ENCODE assay signal across 21 cellular contexts in genomic region chr11:8224161-8224591, GRCh38. TPM values are rescaled to one million over a fixed set of nuclear protein-coding genes. Genes with fewer than 3 reads are reported as not detected.
A peak's percentile ranks its signal among the peaks of the same experiment; 100 is the strongest.
DNase-seq lines count a peak whose midpoint lies in the region; ATAC-seq, FAIRE-seq and TF ChIP-seq lines count a peak whose summit lies in the region.
"Had no signal": no experiment of that assay in that cellular context is flagged by ENCODE, and none has a peak within 500 bp of the region (broad histone marks: within the 10 kb centered on the region; RNA-seq: fewer than 3 reads in every experiment).

No MANE protein-coding gene starts in this region.

- no peaks in the 10 kb centered on the region for H3K79me1 ChIP-seq in H1 (ENCODE audit: low read depth, low read length)

- no peak for DNase-seq in H1 (ENCODE audit: low read depth in 1 of 2, low spot score in 2 of 2)
- peak in 2 of 3 donors; percentile 61 to 68 for DNase-seq in mucosa of descending colon
- DNase-seq in spleen: peak; percentile 70
- DNase-seq in medulla oblongata (ENCODE audit: extremely low spot score): no peak
- no peak for DNase-seq in NCI-H1694 (lab: John Stamatoyannopoulos, UW)
- DNase-seq in NCI-H82 treated with DMSO at 0.1 percent for 48 hours (lab: John Stamatoyannopoulos, UW; ENCODE audit: unreplicated experiment): no peak
- DNase-seq: AML-193; Calu3; CD8-positive, alpha-beta T cell; DMS79 treated with DMSO at 0.1 percent for 48 hours; GF-D8; HCEC 1CT had no signal

- no peak overlapping the region for H3K23ac ChIP-seq in H1 (ENCODE audit: insufficient read length)

- H2BK12ac ChIP-seq in H1 (ENCODE audit: low read depth, low read length): no peak overlapping the region

- no peaks in the 10 kb centered on the region for H3K36me3 ChIP-seq in BLaER1 treated with 17β-estradiol and CSF1 and Interleukin-3, amounts not matched to agents 10 nM and 100 nM
- H3K36me3 ChIP-seq in H1 (ENCODE audit: control insufficient read depth in 2 of 4, insufficient read depth in 4 of 4, low read length in 3 of 4) (no peaks in the 10 kb centered on the region), mucosa of descending colon (ENCODE audit: low read depth) (no peaks in the 10 kb centered on the region), spleen (no peaks in the 10 kb centered on the region)

- FAIRE-seq in H1 (lab: Jason Lieb, UNC): no peak
- FAIRE-seq: A549, GM12878, H54 had no signal

- no peak overlapping the region for H4K91ac ChIP-seq in H1 (replicated peaks; ENCODE audit: insufficient read length, low read length)

- CTCF ChIA-PET in H1 (lab: Charles Lee; ENCODE audit: partially characterized antibody): interaction anchor here (0.6 to 10.3 kb wide), 11 partner anchors 10 to 1311 kb away, joined by 3 to 171 read pairs (median 4); partner anchors contain the start of gene LMO1

- H2BK120ac ChIP-seq in H1 (replicated peaks; ENCODE audit: low read depth, low read length): no peak overlapping the region

- no peaks in the 10 kb centered on the region for H3K9me3 ChIP-seq in BLaER1 treated with 17β-estradiol and CSF1 and Interleukin-3, amounts not matched to agents 10 nM and 100 nM (replicated peaks in 1 of 11)
- H3K9me3 ChIP-seq in H1 (ENCODE audit: insufficient read depth in 2 of 2, low read depth in 1 of 2, low read length in 1 of 2) (no peaks in the 10 kb centered on the region), mucosa of descending colon (no peaks in the 10 kb centered on the region), spleen (no peaks in the 10 kb centered on the region)
- H3K9me3 ChIP-seq: A549 had no signal

- TF ChIP-seq POLR2A in H1 (IDR thresholded peaks at IDR 0.05; ENCODE audit: control extremely low read depth in 1 of 2, low read depth in 2 of 2, low read length in 2 of 2) (no peak), spleen (IDR thresholded peaks at IDR 0.05) (no peak)

- no peaks in the 10 kb centered on the region for H3K23me2 ChIP-seq in H1 (ENCODE audit: low read depth, low read length)

- H3K27me3 ChIP-seq in BLaER1 treated with 17β-estradiol and CSF1 and Interleukin-3, amounts not matched to agents 10 nM and 100 nM: peaks cover 0 to 31% (median 16%) of the 10 kb centered on the region in 11 experiments; a peak in 14 of 22 replicates
- H3K27me3 ChIP-seq in H1 (replicated peaks in 1 of 4; ENCODE audit: control insufficient read depth in 3 of 4, extremely low read depth in 1 of 4, insufficient read depth in 3 of 4, low read length in 3 of 4): no peaks in the 10 kb centered on the region; a peak in 1 of 7 replicates
- H3K27me3 ChIP-seq in spleen (replicated peaks in 1 of 7): no peaks in the 10 kb centered on the region

- POLR2A ChIA-PET in H1 (lab: Charles Lee; ENCODE audit: partially characterized antibody): no interaction called here

- TF ChIP-seq CTCF in H1 (IDR thresholded peaks at IDR 0.05; ENCODE audit: control extremely low read depth in 1 of 3, insufficient read depth in 1 of 3, low read depth in 1 of 3, low read length in 3 of 3) (no peak), mucosa of descending colon (IDR thresholded peaks at IDR 0.05) (no peak), spleen (IDR thresholded peaks at IDR 0.05 in 8 of 11, conservative IDR thresholded peaks at IDR 0.05 in 3 of 11) (no peak)

- H3K4me2 ChIP-seq in BLaER1 treated with 17β-estradiol and CSF1 and Interleukin-3, amounts not matched to agents 10 nM and 100 nM: peak overlapping the region in 8 of 11 experiments; percentile 48 to 85 (median 72); a peak in 15 of 22 replicates
- H3K4me2 ChIP-seq in H1 (ENCODE audit: insufficient read depth in 1 of 2, low read depth in 2 of 2, low read length in 2 of 2): no peak overlapping the region
- H3K4me2 ChIP-seq: A549 had no signal

- no peaks in the 10 kb centered on the region for H3K79me2 ChIP-seq in H1 (ENCODE audit: control insufficient read depth in 1 of 2, insufficient read depth in 2 of 2, low read length in 2 of 2)

- H3K4me3 ChIP-seq in BLaER1 treated with 17β-estradiol and CSF1 and Interleukin-3, amounts not matched to agents 10 nM and 100 nM: no peak overlapping the region
- H3K4me3 ChIP-seq in H1 (ENCODE audit: extremely low read depth in 1 of 4, insufficient read depth in 2 of 4, low read depth in 3 of 4, low read length in 4 of 4) (no peak overlapping the region), mucosa of descending colon (no peak overlapping the region), spleen (no peak overlapping the region)
- H3K4me3 ChIP-seq: A549, GM12878, GM23248 had no signal

- no peak overlapping the region for H2BK15ac ChIP-seq in H1 (ENCODE audit: low read length)

- H4K8ac ChIP-seq in H1 (ENCODE audit: extremely low read depth, insufficient read depth, low read length): peak overlapping the region; percentile 26; the same call in 1 of the 2 replicates

- no peak overlapping the region for H3K14ac ChIP-seq in H1 (ENCODE audit: insufficient read length)

- H2BK5ac ChIP-seq in H1 (ENCODE audit: low read depth, low read length): no peak overlapping the region

- peaks cover 0 to 32% (median 0%) of the 10 kb centered on the region in 11 experiments; a peak in 6 of 22 replicates for H4K20me1 ChIP-seq in BLaER1 treated with 17β-estradiol and CSF1 and Interleukin-3, amounts not matched to agents 10 nM and 100 nM
- H4K20me1 ChIP-seq in H1 (replicated peaks in 1 of 2; ENCODE audit: control insufficient read depth in 1 of 2, insufficient read depth in 2 of 2, low read length in 2 of 2): no peaks in the 10 kb centered on the region

- H4K5ac ChIP-seq in H1 (ENCODE audit: insufficient read length, low read depth, low read length): no peak overlapping the region

- H2BK20ac ChIP-seq in H1 (ENCODE audit: low read length): no peak overlapping the region

- peaks cover 18 to 25% (median 20%) of the 10 kb centered on the region in 10 experiments for H3K4me1 ChIP-seq in BLaER1 treated with 17β-estradiol and CSF1 and Interleukin-3, amounts not matched to agents 10 nM and 100 nM
- H3K4me1 ChIP-seq in H1 (replicated peaks in 1 of 4; ENCODE audit: control insufficient read depth in 3 of 4, insufficient read depth in 4 of 4, low read length in 3 of 4) (peaks cover 0 to 14% (median 3%) of the 10 kb centered on the region in 4 experiments; a peak in 4 of 7 replicates), mucosa of descending colon (ENCODE audit: low read depth) (peaks cover 3% of the 10 kb centered on the region), spleen (peaks cover 0 to 7% (median 2%) of the 10 kb centered on the region in 6 donors)

- intact Hi-C loops in mucosa of descending colon (cut with DNase I, micrococcal nuclease): no loop called here
- intact Hi-C loops in spleen (cut with DNase I; ENCODE audit: low total_unique reads): no loop called here

- peak; percentile 77 for ATAC-seq in mucosa of descending colon
- ATAC-seq: A549; CD8-positive, alpha-beta T cell; GM12878 had no signal

- TF ChIP-seq RAD21 in H1 (IDR thresholded peaks at IDR 0.05 in 1 of 2, conservative IDR thresholded peaks at IDR 0.05 in 1 of 2; ENCODE audit: low read depth in 2 of 2, low read length in 2 of 2): no peak

- 0 out of 22 replicates have a peak overlapping the region, but pooled peaks of 2 of the 11 experiments have one; percentile 9 to 12 for H3K27ac ChIP-seq in BLaER1 treated with 17β-estradiol and CSF1 and Interleukin-3, amounts not matched to agents 10 nM and 100 nM
- no peak overlapping the region for H3K27ac ChIP-seq in H1 (ENCODE audit: low read depth, low read length)
- no peak overlapping the region for H3K27ac ChIP-seq in spleen
- H3K27ac ChIP-seq: 22Rv1, A549, GM23248 had no signal

- no peak for TF ChIP-seq EP300 in H1 (IDR thresholded peaks at IDR 0.05; ENCODE audit: borderline replicate concordance in 1 of 2, low read depth in 2 of 2, low read length in 2 of 2)

- peak overlapping the region in 1 of 11 experiments; percentile 30; a peak in 2 of 22 replicates for H3K9ac ChIP-seq in BLaER1 treated with 17β-estradiol and CSF1 and Interleukin-3, amounts not matched to agents 10 nM and 100 nM
- no peak overlapping the region for H3K9ac ChIP-seq in H1 (replicated peaks in 1 of 4; ENCODE audit: extremely low read depth in 1 of 4, low read depth in 3 of 4, low read length in 3 of 4)
- H3K9ac ChIP-seq: GM23248 had no signal

- H2AFZ ChIP-seq in H1 (ENCODE audit: low read length): 0 out of 2 replicates have a peak overlapping the region, but pooled peaks have one; percentile 21
- H2AFZ ChIP-seq: GM23248 had no signal

- 90% methylated on average over 13 of the region's 13 CpGs; no CpG with 5 or more reads in 1 of the 2 experiments for WGBS in H1 (ENCODE audit: extremely low coverage in 1 of 2, insufficient coverage in 1 of 2, insufficient read length in 1 of 2, insufficient replicate concordance in 2 of 2, low coverage in 1 of 2, low lambda C conversion rate in 2 of 2, missing lambda C conversion rate in 1 of 2), 2 experiments
- WGBS in spleen, 5 donors: 89 to 95% (median 91%) methylated on average over 13 of the region's 13 CpGs

- no peak overlapping the region for H3K4ac ChIP-seq in H1 (replicated peaks; ENCODE audit: insufficient read length, low read depth, low read length)

- H3K56ac ChIP-seq in H1 (replicated peaks; ENCODE audit: insufficient read length, low read depth, low read length): no peak overlapping the region

- H3K18ac ChIP-seq in H1 (ENCODE audit: extremely low read depth, low read length): no peak overlapping the region

- H2AK5ac ChIP-seq in H1 (ENCODE audit: low read depth, low read length): no peak overlapping the region

RNA-seq across cellular contexts. Expression of gene LMO1, which starts 39.5 kb away (rescaled TPM):
- not detected in 2 replicates for total RNA-seq in H1 (2021; fragmentation: NEBNext Ultra II Directional; extraction: Animal tissue kit (Norgen Biotek cat#: 25700))
- polyA plus RNA-seq in H1 (2011; rRNA removed): 0.17 and 0.30 TPM in 2 replicates
- 0.32 TPM for polyA plus RNA-seq in H1 (2011; cell fraction: cytosol; rRNA removed)
- polyA plus RNA-seq in H1 (2011; cell fraction: nucleus; rRNA removed): 0.37 TPM
- polyA plus RNA-seq in H1 (2012, experiment 1 of 2): 0.19 to 0.85 TPM (median 0.46 TPM) in 4 replicates
- polyA plus RNA-seq in H1 (2012, experiment 2 of 2): 0.45 TPM
- 0.20 TPM for polyA plus RNA-seq in H1 (2013, experiment 1 of 2)
- 0.11 TPM for polyA plus RNA-seq in H1 (2013, experiment 2 of 2)
- polyA minus RNA-seq in H1 (2011; rRNA and poly(A)+ RNA removed): 0.44 TPM in 1 of 2 replicates, not detected in the other
- not detected for polyA minus RNA-seq in H1 (2011; cell fraction: cytosol; rRNA and poly(A)+ RNA removed)
- polyA minus RNA-seq in H1 (2011; cell fraction: nucleus; rRNA and poly(A)+ RNA removed): not detected
- total RNA-seq in mucosa of descending colon: under 1 TPM in 1 of 3 donors, not detected in 2; 0.70 TPM
- total RNA-seq in spleen: 1 to 10 TPM in 2 of 7 donors, under 1 TPM in 1, not detected in 4; 0.57 to 1.0 (median 1.0) TPM
- under 1 TPM in 2 of 3 donors, not detected in 1; 0.17 to 0.20 TPM for polyA plus RNA-seq in spleen
- total RNA-seq: Calu3; CD8-positive, alpha-beta T cell; GM12878; GM23248; HT-29 had no signal
- polyA plus RNA-seq: BJ, CD14-positive monocyte, GM12878, GM23248 had no signal

RNA-seq across cellular contexts. Expression of gene RIC3, which starts 55.4 kb away (rescaled TPM):
- 15.5 and 16.6 TPM in 2 replicates for total RNA-seq in H1 (2021; fragmentation: NEBNext Ultra II Directional; extraction: Animal tissue kit (Norgen Biotek cat#: 25700))
- polyA plus RNA-seq in H1 (2011; rRNA removed) (5.0 and 6.4 TPM in 2 replicates), spleen (10 to 100 TPM; 11.6 to 32.2 (median 15.0) TPM)
- polyA plus RNA-seq in H1 (2011; cell fraction: cytosol; rRNA removed): 11.4 TPM
- polyA plus RNA-seq in H1 (2011; cell fraction: nucleus; rRNA removed): 26.1 TPM
- polyA plus RNA-seq in H1 (2012, experiment 1 of 2): 11.5 to 16.1 TPM (median 13.6 TPM) in 4 replicates
- polyA plus RNA-seq in H1 (2012, experiment 2 of 2): 1.7 TPM
- polyA plus RNA-seq in H1 (2013, experiment 1 of 2): 16.7 TPM
- polyA plus RNA-seq in H1 (2013, experiment 2 of 2): 14.5 TPM
- 13.4 and 13.5 TPM in 2 replicates for polyA minus RNA-seq in H1 (2011; rRNA and poly(A)+ RNA removed)
- 11.4 TPM for polyA minus RNA-seq in H1 (2011; cell fraction: cytosol; rRNA and poly(A)+ RNA removed)
- polyA minus RNA-seq in H1 (2011; cell fraction: nucleus; rRNA and poly(A)+ RNA removed): 46.2 TPM
- total RNA-seq in mucosa of descending colon (10 to 100 TPM in 1 of 3 donors, 1 to 10 TPM in 2; 1.5 to 16.4 (median 2.0) TPM), spleen (10 to 100 TPM; 13.4 to 32.7 (median 24.1) TPM)
- total RNA-seq: GM23248, HT-29 had no signal
- polyA plus RNA-seq: BJ, CD14-positive monocyte had no signal

Comparison
In these comparisons a context has a peak if more than half of its experiments do, and no peak if none do; other contexts are left out.
1. H3K4me2 ChIP-seq: peak in BLaER1 treated with 17β-estradiol and CSF1 and Interleukin-3, amounts not matched to agents 10 nM and 100 nM (8 of 11); none in H1 (0 of 2).
2. DNase-seq: peak in mucosa of descending colon (2 of 3) and spleen (single experiment); none in H1 (0 of 2), medulla oblongata (single experiment), NCI-H1694 (single experiment) and NCI-H82 treated with DMSO at 0.1 percent for 48 hours (single experiment).